8 cellular contexts compared by ENCODE assay signal in the genomic region with DNA sequence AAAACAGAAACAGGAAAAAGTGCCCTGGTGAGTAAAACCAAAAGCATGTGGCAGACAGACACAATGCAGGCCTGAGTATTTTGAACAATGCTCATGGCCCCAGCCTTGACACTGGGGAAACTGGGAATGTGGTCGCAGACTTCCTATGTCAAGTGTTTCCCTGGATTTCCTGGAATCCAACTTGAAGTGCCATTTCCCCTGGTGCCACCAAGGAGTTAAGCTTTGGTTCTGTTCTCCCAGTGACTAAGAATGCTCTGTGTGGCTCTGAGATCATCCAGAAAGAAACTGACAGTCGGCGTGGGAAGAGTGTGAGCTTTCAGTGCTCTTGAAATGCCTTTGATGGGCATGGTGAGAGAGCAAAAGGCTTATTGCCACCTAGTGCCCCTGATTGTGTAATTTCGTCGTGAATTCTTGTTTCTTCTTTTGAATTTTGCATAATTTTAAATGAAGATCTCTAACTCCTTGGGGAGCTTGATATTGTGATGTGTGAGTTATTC.
A peak's percentile ranks its signal among the peaks of the same experiment; 100 is the strongest.
DNase-seq lines count a peak whose midpoint lies in the region; ATAC-seq and TF ChIP-seq lines count a peak whose summit lies in the region.

No MANE protein-coding gene starts in this region.

- H3K27ac Mint-ChIP-seq in activated CD4-positive, alpha-beta memory T cell treated with anti-CD3 and anti-CD28 coated beads for 36 hours = no peak overlapping the region

- peaks cover under 1% of the 10 kb centered on the region for H3K27me3 Mint-ChIP-seq in activated CD4-positive, alpha-beta memory T cell treated with anti-CD3 and anti-CD28 coated beads for 36 hours

- H3K36me3 Mint-ChIP-seq in activated CD4-positive, alpha-beta memory T cell treated with anti-CD3 and anti-CD28 coated beads for 36 hours = no peaks in the 10 kb centered on the region

- H3K4me3 Mint-ChIP-seq in activated CD4-positive, alpha-beta memory T cell treated with anti-CD3 and anti-CD28 coated beads for 36 hours = no peak overlapping the region

- no peak overlapping the region for H3K4me3 ChIP-seq in fibroblast of villous mesenchyme (ENCODE audit: low read depth, low read length)

- peaks cover 33% of the 10 kb centered on the region for H3K4me1 Mint-ChIP-seq in activated CD4-positive, alpha-beta memory T cell treated with anti-CD3 and anti-CD28 coated beads for 36 hours (ENCODE audit: low read depth)

- ATAC-seq in GM19351 (IDR thresholded peaks at IDR 0.05; ENCODE audit: unreplicated experiment) = no peak

- CTCF ChIA-PET in activated CD4-positive, alpha-beta memory T cell treated with anti-CD3 and anti-CD28 coated beads for 36 hours (lab: Charles Lee) = interaction anchor here (0.6 to 10.5 kb wide), 20 partner anchors 9 to 614 kb away, joined by 3 to 95 read pairs (median 6); a partner anchor contains a TSS

- intact Hi-C loops in activated CD4-positive, alpha-beta memory T cell treated with anti-CD3 and anti-CD28 coated beads for 36 hours (cut with micrococcal nuclease) = loop anchor here (1.0 to 2.0 kb wide), 4 partner anchors 8 to 116 kb away; no protein-coding TSS in a partner anchor

- peak; percentile 76 for DNase-seq in ELR (ENCODE audit: low read depth)
- peak; percentile 82 for DNase-seq in activated CD4-positive, alpha-beta memory T cell treated with anti-CD3 and anti-CD28 coated beads for 36 hours
- DNase-seq in fibroblast of villous mesenchyme (ENCODE audit: low read depth) = peak; percentile 53
- peak; percentile 90 for DNase-seq in putamen (ENCODE audit: low spot score)
- DNase-seq in SW480 (ENCODE audit: low spot score) = no peak
- DNase-seq in NCI-H345 (lab: John Stamatoyannopoulos, UW) = no peak
- no peak for DNase-seq in foreskin melanocyte

- peaks cover under 1% of the 10 kb centered on the region for H3K9me3 Mint-ChIP-seq in activated CD4-positive, alpha-beta memory T cell treated with anti-CD3 and anti-CD28 coated beads for 36 hours

- POLR2A ChIA-PET in activated CD4-positive, alpha-beta memory T cell treated with anti-CD3 and anti-CD28 coated beads for 36 hours (lab: Charles Lee) = interaction anchor here (0.5 to 2.1 kb wide), 10 partner anchors 10 to 447 kb away, joined by 3 to 15 read pairs (median 5); no protein-coding TSS in a partner anchor

- no peak for TF ChIP-seq CTCF in fibroblast of villous mesenchyme (IDR thresholded peaks at IDR 0.05; ENCODE audit: insufficient read depth, low read depth, low read length)

Comparison
In these comparisons a context has a peak if more than half of its experiments do, and no peak if none do; other contexts are left out.
1. DNase-seq: peak in ELR (single experiment), activated CD4-positive, alpha-beta memory T cell treated with anti-CD3 and anti-CD28 coated beads for 36 hours (single experiment), fibroblast of villous mesenchyme (single experiment) and putamen (single experiment); none in SW480 (single experiment), NCI-H345 (single experiment) and foreskin melanocyte (single experiment).